ENCODE assay signal across 15 cellular contexts in the genomic region with DNA sequence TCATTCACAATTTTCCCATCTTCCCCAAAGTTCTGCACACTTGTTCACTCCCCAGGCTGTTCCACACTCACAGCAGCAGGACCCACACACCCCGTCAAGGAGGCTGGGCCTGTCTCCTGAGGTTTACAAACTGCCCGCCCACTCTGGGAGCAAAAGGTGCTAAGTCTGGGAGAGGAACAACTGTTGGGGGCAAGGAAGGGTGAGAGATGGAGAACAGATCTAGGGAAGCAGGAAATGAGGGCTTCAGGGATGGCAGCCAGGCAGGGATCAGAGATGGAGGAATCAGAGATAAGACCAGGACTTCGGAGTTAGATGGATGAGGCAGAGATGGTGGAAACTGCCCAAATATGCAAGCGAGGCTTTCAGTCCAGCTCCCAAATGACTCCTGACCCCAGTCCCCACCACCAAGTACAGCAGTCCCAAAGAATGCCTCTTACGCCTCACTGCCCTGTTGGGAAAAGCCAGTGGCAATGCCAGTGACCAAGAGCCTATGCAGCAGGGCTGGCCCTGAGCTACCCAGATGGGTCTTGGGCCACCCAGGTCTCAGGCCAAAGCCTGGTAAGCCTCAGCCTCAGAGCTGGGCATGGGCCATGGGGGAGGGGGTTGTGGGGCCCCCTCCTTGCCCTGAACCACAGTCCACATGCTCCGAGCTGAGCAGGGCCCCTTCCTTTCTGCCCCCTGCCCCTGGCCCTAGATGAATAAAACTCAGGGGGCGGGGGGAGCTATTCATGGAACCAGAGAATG. TPM values are rescaled to one million over a fixed set of nuclear protein-coding genes. Genes with fewer than 3 reads are reported as not detected.
DNase-seq lines count a peak whose midpoint lies in the region; ATAC-seq and TF ChIP-seq lines count a peak whose summit lies in the region.
"Had no signal": no experiment of that assay in that cellular context is flagged by ENCODE, and none has a peak within 500 bp of the region (broad histone marks: within the 10 kb centered on the region; RNA-seq: fewer than 3 reads in every experiment).

No MANE protein-coding gene starts in this region.

- no peak for ATAC-seq in GM23338
- ATAC-seq in GM21786 (IDR thresholded peaks at IDR 0.05; ENCODE audit: unreplicated experiment): no peak
- ATAC-seq in GM18868 (IDR thresholded peaks at IDR 0.05; ENCODE audit: unreplicated experiment): no peak
- no peak for ATAC-seq in GM18520 (IDR thresholded peaks at IDR 0.05; ENCODE audit: unreplicated experiment)

- no peaks in the 10 kb centered on the region for H3K9me3 Mint-ChIP-seq in CD14-positive monocyte
- H3K9me3 Mint-ChIP-seq in GM23338: no peaks in the 10 kb centered on the region
- no peaks in the 10 kb centered on the region for H3K9me3 Mint-ChIP-seq in chondrocyte (ENCODE audit: low read depth)
- H3K9me3 Mint-ChIP-seq: CD4-positive, alpha-beta memory T cell; H9 had no signal

- no peak overlapping the region for H2BK5ac ChIP-seq in mesenchymal stem cell (ENCODE audit: low read depth, low read length, poor library complexity, severe bottlenecking)

- peaks cover 19% of the 10 kb centered on the region for H3K4me1 ChIP-seq in GM23338 (ENCODE audit: insufficient read depth)
- H3K4me1 ChIP-seq in mesenchymal stem cell (ENCODE audit: control insufficient read depth, insufficient read depth, low read depth, low read length): peaks cover 25% of the 10 kb centered on the region

- H3K23ac ChIP-seq in mesenchymal stem cell (ENCODE audit: low read length in 2 of 2): no peak overlapping the region

- no peak overlapping the region for H3K4me3 ChIP-seq in GM23338
- no peak overlapping the region for H3K4me3 ChIP-seq in mesenchymal stem cell (ENCODE audit: insufficient read depth in 1 of 2, low read depth in 1 of 2, low read length in 2 of 2)
- H3K4me3 ChIP-seq: GM23248 had no signal

- intact Hi-C loops in CD14-positive monocyte (cut with micrococcal nuclease): no loop called here

- no peaks in the 10 kb centered on the region for H3K36me3 Mint-ChIP-seq in CD14-positive monocyte
- no peaks in the 10 kb centered on the region for H3K36me3 Mint-ChIP-seq in GM23338 (ENCODE audit: low read depth)
- H3K36me3 Mint-ChIP-seq in chondrocyte (ENCODE audit: low read depth): no peaks in the 10 kb centered on the region
- H3K36me3 Mint-ChIP-seq: CD4-positive, alpha-beta memory T cell had no signal

- H3K4me2 ChIP-seq in GM23338 (no peak overlapping the region; the same call in 1 of the 2 replicates), mesenchymal stem cell (ENCODE audit: low read length, poor library complexity, severe bottlenecking) (no peak overlapping the region)

- no peak overlapping the region for H2BK15ac ChIP-seq in mesenchymal stem cell (ENCODE audit: low read depth, poor library complexity, severe bottlenecking)

- no peak for TF ChIP-seq CTCF in CD14-positive monocyte (IDR thresholded peaks at IDR 0.05)
- TF ChIP-seq CTCF in GM23338 (conservative IDR thresholded peaks at IDR 0.05; ENCODE audit: low read depth in 2 of 2): no peak
- TF ChIP-seq CTCF in chondrocyte (IDR thresholded peaks at IDR 0.05): no peak

- H3K9me3 ChIP-seq in mesenchymal stem cell (ENCODE audit: control insufficient read depth, low read length): no peaks in the 10 kb centered on the region

- WGBS in mesenchymal stem cell: 32% methylated on average over 6 of the region's 7 CpGs

- peaks cover 9 to 14% (median 12%) of the 10 kb centered on the region in 3 donors for H3K27me3 Mint-ChIP-seq in CD14-positive monocyte (ENCODE audit: low read depth in 3 of 3)
- H3K27me3 Mint-ChIP-seq in GM23338 (ENCODE audit: insufficient read depth, low read depth, poor library complexity): peaks cover 24% of the 10 kb centered on the region
- peaks cover 5% of the 10 kb centered on the region for H3K27me3 Mint-ChIP-seq in chondrocyte (ENCODE audit: low read depth)

- no peak overlapping the region for H3K4ac ChIP-seq in mesenchymal stem cell (ENCODE audit: low read depth in 1 of 2, low read length in 2 of 2)

- no peak overlapping the region for H3K18ac ChIP-seq in mesenchymal stem cell (ENCODE audit: low read depth in 1 of 2, low read length in 2 of 2)

- H2AK5ac ChIP-seq in mesenchymal stem cell (ENCODE audit: low read length, severe bottlenecking): no peak overlapping the region

- no peak overlapping the region for H4K8ac ChIP-seq in mesenchymal stem cell (ENCODE audit: low read length)

- no peaks in the 10 kb centered on the region for H3K9me2 ChIP-seq in GM23338 (ENCODE audit: insufficient read depth)

- H3K4me3 Mint-ChIP-seq in CD14-positive monocyte (no peak overlapping the region), GM23338 (no peak overlapping the region), chondrocyte (ENCODE audit: unreplicated experiment) (no peak overlapping the region)
- H3K4me3 Mint-ChIP-seq: B cell; CD4-positive, alpha-beta memory T cell; H9 had no signal

- H4K20me1 ChIP-seq in GM23338 (replicated peaks; ENCODE audit: insufficient read depth): 0 out of 2 replicates have a peak, but pooled peaks cover 2% of the 10 kb centered on the region

- H2BK12ac ChIP-seq in mesenchymal stem cell (ENCODE audit: low read length in 2 of 2): no peak overlapping the region

- no peak overlapping the region for H3K9ac ChIP-seq in mesenchymal stem cell (ENCODE audit: low read length)
- H3K9ac ChIP-seq: GM23248 had no signal

- H3K36me3 ChIP-seq in GM23338 (ENCODE audit: insufficient read depth) (no peaks in the 10 kb centered on the region), mesenchymal stem cell (ENCODE audit: control insufficient read depth in 1 of 2, insufficient read depth in 2 of 2, low read depth in 1 of 2, low read length in 2 of 2) (no peaks in the 10 kb centered on the region)

- no peaks in the 10 kb centered on the region for H3K79me2 ChIP-seq in GM23338 (replicated peaks; ENCODE audit: insufficient read depth)

- no peak overlapping the region for H3K27ac ChIP-seq in GM23338 (ENCODE audit: low read depth)
- no peak overlapping the region for H3K27ac ChIP-seq in mesenchymal stem cell (ENCODE audit: low read length, poor library complexity, severe bottlenecking)
- H3K27ac ChIP-seq: GM23248 had no signal

- peak overlapping the region; percentile 35 for H4K91ac ChIP-seq in mesenchymal stem cell (ENCODE audit: low read length)

- no peak overlapping the region for H2BK120ac ChIP-seq in mesenchymal stem cell (ENCODE audit: low read depth, low read length)

- H3F3A ChIP-seq in GM23338 (replicated peaks; ENCODE audit: low read depth): no peaks in the 10 kb centered on the region

- no peaks in the 10 kb centered on the region for H3K79me1 ChIP-seq in mesenchymal stem cell (replicated peaks; ENCODE audit: low read length, poor library complexity, severe bottlenecking)

- H3K27me3 ChIP-seq in GM23338 (ENCODE audit: insufficient read depth): peaks cover 23% of the 10 kb centered on the region
- H3K27me3 ChIP-seq in mesenchymal stem cell (ENCODE audit: control insufficient read depth in 1 of 2, insufficient read depth in 1 of 2, low read length in 2 of 2): peaks cover 11 to 70% of the 10 kb centered on the region in 2 experiments

- DNase-seq in CD14-positive monocyte (ENCODE audit: low spot score) (peak; percentile 30), GM23338 (ENCODE audit: low spot score) (no peak), chondrocyte (ENCODE audit: low spot score) (peak; percentile 35), mesenchymal stem cell (no peak), midbrain (lab: John Stamatoyannopoulos, UW) (no peak)
- DNase-seq: ACHN; C1 segment of cervical spinal cord; CD4-positive, alpha-beta memory T cell; DMS79; H9 had no signal

- H3K27ac Mint-ChIP-seq in CD14-positive monocyte: no peak overlapping the region
- H3K27ac Mint-ChIP-seq in GM23338: no peak overlapping the region
- no peak overlapping the region for H3K27ac Mint-ChIP-seq in chondrocyte (ENCODE audit: unreplicated experiment)
- H3K27ac Mint-ChIP-seq: B cell; CD4-positive, alpha-beta memory T cell; H9 had no signal

- no peaks in the 10 kb centered on the region for H3K4me1 Mint-ChIP-seq in CD14-positive monocyte
- peaks cover 43% of the 10 kb centered on the region for H3K4me1 Mint-ChIP-seq in GM23338
- H3K4me1 Mint-ChIP-seq in chondrocyte (ENCODE audit: low read depth): peaks cover 7% of the 10 kb centered on the region
- H3K4me1 Mint-ChIP-seq: B cell; CD4-positive, alpha-beta memory T cell had no signal

- no peak overlapping the region for H3K14ac ChIP-seq in mesenchymal stem cell (ENCODE audit: low read length in 2 of 2)

- H2AFZ ChIP-seq in GM23338: peak overlapping the region; percentile 78; the same call in 1 of the 2 replicates
- no peak overlapping the region for H2AFZ ChIP-seq in mesenchymal stem cell (ENCODE audit: low read depth, low read length)
- H2AFZ ChIP-seq: GM23248 had no signal

TF ChIP-seq in GM23338, 12 proteins besides CTCF, POLR2A, EP300 and RAD21 (continues in another document):
- TF ChIP-seq EZH2 (IDR thresholded peaks at IDR 0.05; ENCODE audit: low read depth, unreplicated experiment) (no peak), ZNF114 (CRISPR knock-in tag; IDR thresholded peaks at IDR 0.05) (no peak), POLR2AphosphoS5 (IDR thresholded peaks at IDR 0.05; ENCODE audit: low read depth) (no peak)
- TF ChIP-seq, protein P1, sequence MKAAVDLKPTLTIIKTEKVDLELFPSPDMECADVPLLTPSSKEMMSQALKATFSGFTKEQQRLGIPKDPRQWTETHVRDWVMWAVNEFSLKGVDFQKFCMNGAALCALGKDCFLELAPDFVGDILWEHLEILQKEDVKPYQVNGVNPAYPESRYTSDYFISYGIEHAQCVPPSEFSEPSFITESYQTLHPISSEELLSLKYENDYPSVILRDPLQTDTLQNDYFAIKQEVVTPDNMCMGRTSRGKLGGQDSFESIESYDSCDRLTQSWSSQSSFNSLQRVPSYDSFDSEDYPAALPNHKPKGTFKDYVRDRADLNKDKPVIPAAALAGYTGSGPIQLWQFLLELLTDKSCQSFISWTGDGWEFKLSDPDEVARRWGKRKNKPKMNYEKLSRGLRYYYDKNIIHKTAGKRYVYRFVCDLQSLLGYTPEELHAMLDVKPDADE (IDR thresholded peaks at IDR 0.05): no peak

RNA-seq across cellular contexts. Expression of a gene that starts 39.5 kb away (rescaled TPM):
- polyA plus RNA-seq in CD14-positive monocyte (1 to 10 TPM; 5.8 to 6.4 TPM), GM23338 (2016; fragmentation: Nextera tagmentation; extraction: Ambion mirVana) (11.3 and 13.6 TPM in 2 replicates)
- 12.1 and 22.1 TPM in 2 replicates for total RNA-seq in GM23338 (2014; rRNA removed; shearing (Covaris generic))
- total RNA-seq in chondrocyte: 17.8 to 28.1 TPM (median 20.6 TPM) in 3 replicates
- polyA plus RNA-seq in mesenchymal stem cell (2013, experiment 1 of 2): 18.2 TPM
- 18.0 TPM for polyA plus RNA-seq in mesenchymal stem cell (2013, experiment 2 of 2)

Comparison
In these comparisons a context has a peak if more than half of its experiments do, and no peak if none do; other contexts are left out.
1. DNase-seq: peak in CD14-positive monocyte (single experiment) and chondrocyte (single experiment); none in GM23338 (single experiment), mesenchymal stem cell (single experiment) and midbrain (single experiment).